ENCODE assay signal across 8 cellular contexts in genomic region chr11:70842701-70843100, GRCh38.
"Had no signal": no experiment of that assay in that cellular context is flagged by ENCODE, and none has a peak within 500 bp of the region (broad histone marks: within the 10 kb centered on the region; RNA-seq: fewer than 3 reads in every experiment).

No MANE protein-coding gene starts in this region.

- ATAC-seq: GM12878 had no signal

- H3K4me3 ChIP-seq: GM12878 had no signal

- DNase-seq: GDM1, GF-D8 had no signal

- FAIRE-seq: G401.6, GM12878, GM12891, GM12892, GM18507, GM19239 had no signal
